Comparison of ENCODE assay signal across 14 cellular contexts in genomic region chr6:163392533-163392932, GRCh38. TPM values are rescaled to one million over a fixed set of nuclear protein-coding genes. Genes with fewer than 3 reads are reported as not detected.
DNase-seq lines count a peak whose midpoint lies in the region; ATAC-seq and TF ChIP-seq lines count a peak whose summit lies in the region.
"Had no signal": no experiment of that assay in that cellular context is flagged by ENCODE, and none has a peak within 500 bp of the region (broad histone marks: within the 10 kb centered on the region; RNA-seq: fewer than 3 reads in every experiment).

No MANE protein-coding gene starts in this region.

- no peak overlapping the region for H3K14ac ChIP-seq in mesenchymal stem cell (ENCODE audit: low read length in 2 of 2)

- no peaks in the 10 kb centered on the region for H3K9me3 ChIP-seq in mesenchymal stem cell (ENCODE audit: control insufficient read depth, low read length)
- H3K9me3 ChIP-seq: BLaER1 had no signal

- H4K8ac ChIP-seq in mesenchymal stem cell (ENCODE audit: low read length) = no peak overlapping the region

- no peak overlapping the region for H2AK5ac ChIP-seq in mesenchymal stem cell (ENCODE audit: low read length, severe bottlenecking)

- no peak overlapping the region for H3K18ac ChIP-seq in mesenchymal stem cell (ENCODE audit: low read depth in 1 of 2, low read length in 2 of 2)

- no peak for TF ChIP-seq POLR2A in GM18505 (IDR thresholded peaks at IDR 0.05; ENCODE audit: borderline replicate concordance, extremely low read depth, insufficient read depth, insufficient read length)

- 100% methylated on average over 1 of the region's 2 CpGs for WGBS in mesenchymal stem cell

- no peaks in the 10 kb centered on the region for H3K79me1 ChIP-seq in mesenchymal stem cell (replicated peaks; ENCODE audit: low read length, poor library complexity, severe bottlenecking)

- no peaks in the 10 kb centered on the region for H3K9me3 Mint-ChIP-seq in activated T-helper 2 cell treated with anti-CD3 and anti-CD28 coated beads, Interferon-gamma antibody, Interleukin-2, Interleukin-4, amounts not matched to agents 10 μg/mL and 5 μg/mL and 100 μg/mL, durations not matched to agents 14 hours and 24 hours and 36 hours
- H3K9me3 Mint-ChIP-seq: GM23338; stimulated activated effector memory CD8-positive, alpha-beta T cell treated with anti-CD3 and anti-CD28 coated beads, Interleukin-12 subunit alpha, Interleukin-12 subunit beta, amount 100 ng/mL, for 72 hours had no signal

- no peak overlapping the region for H2BK5ac ChIP-seq in mesenchymal stem cell (ENCODE audit: low read depth, low read length, poor library complexity, severe bottlenecking)

- H2AFZ ChIP-seq in mesenchymal stem cell (ENCODE audit: low read depth, low read length) = no peak overlapping the region
- H2AFZ ChIP-seq: GM23338 had no signal

- no peak overlapping the region for H3K23ac ChIP-seq in mesenchymal stem cell (ENCODE audit: low read length in 2 of 2)

- no peak for ATAC-seq in GM18505 (IDR thresholded peaks at IDR 0.05; ENCODE audit: unreplicated experiment)
- ATAC-seq: GM23338; stimulated activated effector memory CD8-positive, alpha-beta T cell treated with anti-CD3 and anti-CD28 coated beads, Interleukin-12 subunit alpha, Interleukin-12 subunit beta, amount 100 ng/mL, for 72 hours had no signal

- H3K4me1 Mint-ChIP-seq in activated T-helper 2 cell treated with anti-CD3 and anti-CD28 coated beads, Interferon-gamma antibody, Interleukin-2, Interleukin-4, amounts not matched to agents 10 μg/mL and 5 μg/mL and 100 μg/mL, durations not matched to agents 14 hours and 24 hours and 36 hours (ENCODE audit: low read depth) = peaks cover 4% of the 10 kb centered on the region
- H3K4me1 Mint-ChIP-seq: stimulated activated effector memory CD8-positive, alpha-beta T cell treated with anti-CD3 and anti-CD28 coated beads, Interleukin-12 subunit alpha, Interleukin-12 subunit beta, amount 100 ng/mL, for 72 hours had no signal

- H3K27ac ChIP-seq in epithelial cell of prostate = peak overlapping the region; percentile 92
- no peak overlapping the region for H3K27ac ChIP-seq in mesenchymal stem cell (ENCODE audit: low read length, poor library complexity, severe bottlenecking)
- H3K27ac ChIP-seq: BLaER1 had no signal

- H3K27me3 Mint-ChIP-seq in activated T-helper 2 cell treated with anti-CD3 and anti-CD28 coated beads, Interferon-gamma antibody, Interleukin-2, Interleukin-4, amounts not matched to agents 10 μg/mL and 5 μg/mL and 100 μg/mL, durations not matched to agents 14 hours and 24 hours and 36 hours (ENCODE audit: low read depth) = peaks cover 28% of the 10 kb centered on the region

- H3K4me3 Mint-ChIP-seq in activated T-helper 2 cell treated with anti-CD3 and anti-CD28 coated beads, Interferon-gamma antibody, Interleukin-2, Interleukin-4, amounts not matched to agents 10 μg/mL and 5 μg/mL and 100 μg/mL, durations not matched to agents 14 hours and 24 hours and 36 hours (ENCODE audit: low read depth) = no peak overlapping the region
- H3K4me3 Mint-ChIP-seq: GM23338; stimulated activated effector memory CD8-positive, alpha-beta T cell treated with anti-CD3 and anti-CD28 coated beads, Interleukin-12 subunit alpha, Interleukin-12 subunit beta, amount 100 ng/mL, for 72 hours had no signal

- intact Hi-C loops in activated T-helper 2 cell treated with anti-CD3 and anti-CD28 coated beads, Interferon-gamma antibody, Interleukin-2, Interleukin-4, amounts not matched to agents 10 μg/mL and 5 μg/mL and 100 μg/mL, durations not matched to agents 14 hours and 24 hours and 36 hours (cut with micrococcal nuclease) = no loop called here

- no peak overlapping the region for H3K4me2 ChIP-seq in mesenchymal stem cell (ENCODE audit: low read length, poor library complexity, severe bottlenecking)
- H3K4me2 ChIP-seq: BLaER1, GM23338 had no signal

- no peaks in the 10 kb centered on the region for H3K36me3 ChIP-seq in mesenchymal stem cell (ENCODE audit: control insufficient read depth in 1 of 2, insufficient read depth in 2 of 2, low read depth in 1 of 2, low read length in 2 of 2)
- H3K36me3 ChIP-seq: BLaER1 had no signal

- H4K91ac ChIP-seq in mesenchymal stem cell (ENCODE audit: low read length) = no peak overlapping the region

- H2BK15ac ChIP-seq in mesenchymal stem cell (ENCODE audit: low read depth, poor library complexity, severe bottlenecking) = no peak overlapping the region

- peaks cover 5% of the 10 kb centered on the region for H3K4me1 ChIP-seq in mesenchymal stem cell (ENCODE audit: control insufficient read depth, insufficient read depth, low read depth, low read length)

- H3K27me3 ChIP-seq in mesenchymal stem cell (ENCODE audit: control insufficient read depth in 1 of 2, insufficient read depth in 1 of 2, low read length in 2 of 2) = no peaks in the 10 kb centered on the region
- H3K27me3 ChIP-seq: BLaER1 had no signal

- H3K4me3 ChIP-seq in mesenchymal stem cell (ENCODE audit: insufficient read depth in 1 of 2, low read depth in 1 of 2, low read length in 2 of 2) = no peak overlapping the region
- H3K4me3 ChIP-seq: BLaER1, GM23338 had no signal

- DNase-seq in AG20443 (ENCODE audit: low spot score) (peak; percentile 43), NCI-H1105 treated with DMSO at 0.1 percent for 48 hours (lab: John Stamatoyannopoulos, UW) (peak; percentile 31), epithelial cell of prostate (ENCODE audit: low read depth, low spot score) (peak; percentile 85), mesenchymal stem cell (peak; percentile 46), LoVo (ENCODE audit: low spot score) (no peak), GM19240 (ENCODE audit: insufficient read length, low spot score) (no peak)
- DNase-seq in activated T-helper 2 cell treated with anti-CD3 and anti-CD28 coated beads, Interferon-gamma antibody, Interleukin-2, Interleukin-4, amounts not matched to agents 10 μg/mL and 5 μg/mL and 100 μg/mL, durations not matched to agents 14 hours and 24 hours and 36 hours (ENCODE audit: low spot score) = no peak
- DNase-seq: activated T-cell treated with anti-CD3 and anti-CD28 coated beads, Interleukin-2, amount 50 U/mL, for 48 hours; cortex of kidney; kidney had no signal

- H3K36me3 Mint-ChIP-seq in activated T-helper 2 cell treated with anti-CD3 and anti-CD28 coated beads, Interferon-gamma antibody, Interleukin-2, Interleukin-4, amounts not matched to agents 10 μg/mL and 5 μg/mL and 100 μg/mL, durations not matched to agents 14 hours and 24 hours and 36 hours (ENCODE audit: low read depth) = no peaks in the 10 kb centered on the region
- H3K36me3 Mint-ChIP-seq: stimulated activated effector memory CD8-positive, alpha-beta T cell treated with anti-CD3 and anti-CD28 coated beads, Interleukin-12 subunit alpha, Interleukin-12 subunit beta, amount 100 ng/mL, for 72 hours had no signal

- no peak overlapping the region for H3K9ac ChIP-seq in mesenchymal stem cell (ENCODE audit: low read length)
- H3K9ac ChIP-seq: BLaER1 had no signal

- H3K27ac Mint-ChIP-seq in activated T-helper 2 cell treated with anti-CD3 and anti-CD28 coated beads, Interferon-gamma antibody, Interleukin-2, Interleukin-4, amounts not matched to agents 10 μg/mL and 5 μg/mL and 100 μg/mL, durations not matched to agents 14 hours and 24 hours and 36 hours = no peak overlapping the region
- H3K27ac Mint-ChIP-seq: GM23338; stimulated activated effector memory CD8-positive, alpha-beta T cell treated with anti-CD3 and anti-CD28 coated beads, Interleukin-12 subunit alpha, Interleukin-12 subunit beta, amount 100 ng/mL, for 72 hours had no signal

- no peak overlapping the region for H2BK12ac ChIP-seq in mesenchymal stem cell (ENCODE audit: low read length in 2 of 2)

- no peak overlapping the region for H2BK120ac ChIP-seq in mesenchymal stem cell (ENCODE audit: low read depth, low read length)

- H3K4ac ChIP-seq in mesenchymal stem cell (ENCODE audit: low read depth in 1 of 2, low read length in 2 of 2) = no peak overlapping the region

RNA-seq across cellular contexts. Expression of gene QKI, which starts 22.0 kb away (rescaled TPM):
- 92.5 TPM for polyA plus RNA-seq in mesenchymal stem cell (2013, experiment 1 of 2)
- polyA plus RNA-seq in mesenchymal stem cell (2013, experiment 2 of 2) = 90.5 TPM
- total RNA-seq in activated T-helper 2 cell treated with anti-CD3 and anti-CD28 coated beads, Interferon-gamma antibody, Interleukin-2, Interleukin-4, amounts not matched to agents 10 μg/mL and 5 μg/mL and 100 μg/mL, durations not matched to agents 14 hours and 24 hours and 36 hours = 64.0 and 65.1 TPM in 2 replicates

Comparison
In these comparisons a context has a peak if more than half of its experiments do, and no peak if none do; other contexts are left out.
1. DNase-seq: peak in AG20443 (single experiment), NCI-H1105 treated with DMSO at 0.1 percent for 48 hours (single experiment), epithelial cell of prostate (single experiment) and mesenchymal stem cell (single experiment); none in LoVo (single experiment), activated T-helper 2 cell treated with anti-CD3 and anti-CD28 coated beads, Interferon-gamma antibody, Interleukin-2, Interleukin-4, amounts not matched to agents 10 μg/mL and 5 μg/mL and 100 μg/mL, durations not matched to agents 14 hours and 24 hours and 36 hours (single experiment) and GM19240 (single experiment).